15 cellular contexts compared by ENCODE assay signal in genomic region chr5:1037671-1038416, GRCh38.
"Had no signal": no experiment of that assay in that cellular context is flagged by ENCODE, and none has a peak within 500 bp of the region (broad histone marks: within the 10 kb centered on the region; RNA-seq: fewer than 3 reads in every experiment).

No MANE protein-coding gene starts in this region.

- H3K4me2 ChIP-seq: neural progenitor cell had no signal

- H2AFZ ChIP-seq: neural progenitor cell had no signal

- H3K27me3 Mint-ChIP-seq: activated naive CD8-positive, alpha-beta T cell had no signal

- H3K9me3 ChIP-seq: mucosa of descending colon, ovary, thyroid gland had no signal

- DNase-seq: activated CD4-positive, alpha-beta T cell treated with anti-CD3 and anti-CD28 coated beads, Interleukin-2, amount 50 U/mL, for 4 hours; activated CD4-positive, CD25-positive, alpha-beta regulatory T cell treated with anti-CD3 and anti-CD28 coated beads, Interleukin-2, amount 50 U/mL, for 72 hours; foreskin fibroblast; hippocampal formation; naive B cell; stimulated activated CD4-positive, alpha-beta T cell treated with anti-CD3 and anti-CD28 coated beads, Interleukin-1b, Interleukin-23, amount 100 ng/mL, for 48 hours; stimulated activated naive CD4-positive, alpha-beta T cell treated with Interleukin-2 at 50 U/mL for 16 hours; thyroid gland had no signal

- H3K36me3 ChIP-seq: neural progenitor cell, ovary, thyroid gland had no signal

- H3K4me3 Mint-ChIP-seq: activated naive CD8-positive, alpha-beta T cell; memory B cell; naive B cell; neural progenitor cell had no signal

- H3K4me1 ChIP-seq: neural progenitor cell, thyroid gland had no signal

- H3K27me3 ChIP-seq: neural progenitor cell, ovary, thyroid gland had no signal

- H3K27ac Mint-ChIP-seq: activated naive CD8-positive, alpha-beta T cell; memory B cell had no signal

- H3K9ac ChIP-seq: neural progenitor cell had no signal

- H3K36me3 Mint-ChIP-seq: activated naive CD8-positive, alpha-beta T cell had no signal

- H3K4me3 ChIP-seq: dorsolateral prefrontal cortex, mucosa of descending colon, neural progenitor cell, ovary, thyroid gland had no signal

- H3K27ac ChIP-seq: dorsolateral prefrontal cortex, neural progenitor cell, ovary, thyroid gland, VCaP had no signal

- H3K9me3 Mint-ChIP-seq: neural progenitor cell had no signal
